ENCODE assay signal across 11 cellular contexts in the genomic region with DNA sequence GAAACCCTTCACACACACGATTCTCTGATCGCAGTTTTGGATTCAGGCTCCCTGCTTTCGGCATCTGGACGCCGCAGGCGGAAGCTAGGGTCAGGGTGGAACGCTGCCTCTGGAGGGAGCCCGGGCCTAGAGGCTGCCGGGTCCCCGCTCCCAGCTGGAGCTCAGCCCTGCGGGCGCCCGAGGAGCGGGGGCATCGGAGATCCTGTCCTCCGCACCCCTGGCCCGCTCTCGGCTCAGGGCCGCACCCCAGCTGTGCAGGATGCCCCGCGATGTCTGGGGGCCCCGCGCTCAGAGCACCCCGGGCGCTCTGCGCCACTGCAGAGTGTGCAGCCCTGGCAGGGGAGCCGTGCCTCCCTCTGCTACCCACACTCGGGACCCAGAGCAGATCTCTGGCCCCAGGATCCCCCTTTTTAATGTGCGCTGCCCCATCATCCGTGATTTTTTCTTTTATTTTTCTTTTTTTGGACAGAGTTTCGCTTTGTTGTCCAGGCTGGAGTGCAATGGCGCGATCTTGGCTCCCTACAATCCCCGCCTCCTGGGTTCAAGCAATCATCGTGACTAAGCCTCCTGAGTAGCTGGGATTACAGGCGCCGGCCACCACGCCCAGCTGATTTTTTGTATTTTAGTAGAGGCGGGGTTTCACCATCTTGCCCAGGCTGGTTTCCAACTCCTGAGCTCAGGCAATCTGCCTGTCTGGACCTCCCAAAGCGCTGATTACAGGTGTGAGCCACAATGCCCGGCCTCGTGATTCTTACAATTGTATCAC. TPM values are rescaled to one million over a fixed set of nuclear protein-coding genes. Genes with fewer than 3 reads are reported as not detected.
DNase-seq lines count a peak whose midpoint lies in the region; ATAC-seq, FAIRE-seq and TF ChIP-seq lines count a peak whose summit lies in the region.
"Had no signal": no experiment of that assay in that cellular context is flagged by ENCODE, and none has a peak within 500 bp of the region (broad histone marks: within the 10 kb centered on the region; RNA-seq: fewer than 3 reads in every experiment).

No MANE protein-coding gene starts in this region.

- H3K4me1 ChIP-seq in right atrium auricular region (peaks cover 0 to 13% of the 10 kb centered on the region in 2 donors), kidney (ENCODE audit: control insufficient read depth in 1 of 2, insufficient read depth in 1 of 2, low read depth in 1 of 2, low read length in 2 of 2) (no peaks in the 10 kb centered on the region), aorta (ENCODE audit: control insufficient read depth in 1 of 2, insufficient read depth in 2 of 2, low read length in 2 of 2) (no peaks in the 10 kb centered on the region)
- H3K4me1 ChIP-seq: testis had no signal

- FAIRE-seq in kidney (lab: Jason Lieb, UNC), result no peak

- no peaks in the 10 kb centered on the region for H3K9me3 ChIP-seq in right atrium auricular region
- H3K9me3 ChIP-seq in kidney (ENCODE audit: control insufficient read depth in 1 of 2, low read length in 2 of 2), result no peaks in the 10 kb centered on the region
- H3K9me3 ChIP-seq in aorta (ENCODE audit: control insufficient read depth, low read length), result no peaks in the 10 kb centered on the region
- H3K9me3 ChIP-seq: testis had no signal

- TF ChIP-seq CTCF in right atrium auricular region (IDR thresholded peaks at IDR 0.05), result no peak
- no peak for TF ChIP-seq CTCF in kidney (IDR thresholded peaks at IDR 0.05; ENCODE audit: borderline replicate concordance, extremely low read depth, insufficient read depth)

- H3K27ac ChIP-seq in right atrium auricular region (no peak overlapping the region), kidney (ENCODE audit: low read depth in 2 of 2, low read length in 2 of 2) (no peak overlapping the region), aorta (ENCODE audit: low read depth in 1 of 2, low read length in 2 of 2) (no peak overlapping the region)
- H3K27ac ChIP-seq: testis had no signal

- H3K4me3 ChIP-seq in right atrium auricular region (peak overlapping the region in 1 of 2 donors; percentile 37), kidney (ENCODE audit: low read length in 2 of 2) (no peak overlapping the region), aorta (ENCODE audit: low read length in 2 of 2) (no peak overlapping the region)

- H3K27me3 ChIP-seq in right atrium auricular region, result no peaks in the 10 kb centered on the region
- no peaks in the 10 kb centered on the region for H3K27me3 ChIP-seq in aorta (ENCODE audit: control insufficient read depth in 1 of 2, insufficient read depth in 2 of 2, low read length in 1 of 2)
- H3K27me3 ChIP-seq: testis had no signal

- H3K9ac ChIP-seq in kidney (ENCODE audit: low read length in 2 of 2), result no peak overlapping the region

- DNase-seq in Right ventricle myocardium inferior (ENCODE audit: missing footprints) (no peak), right atrium auricular region (ENCODE audit: low spot score) (no peak), astrocyte of the hippocampus (ENCODE audit: low read depth, low spot score) (peak; percentile 31), kidney (peak; percentile 51), aorta (no peak), NCI-H1694 (lab: John Stamatoyannopoulos, UW) (no peak)
- no peak for DNase-seq in activated effector memory CD4-positive, alpha-beta T cell treated with Interleukin-2 at 50 U/mL for 16 hours
- DNase-seq: NCI-H526 treated with DMSO at 0.1 percent for 48 hours, testis had no signal

- no peaks in the 10 kb centered on the region for H3K36me3 ChIP-seq in right atrium auricular region
- H3K36me3 ChIP-seq in kidney (ENCODE audit: control insufficient read depth in 1 of 2, insufficient read depth in 2 of 2, low read length in 2 of 2), result no peaks in the 10 kb centered on the region
- no peaks in the 10 kb centered on the region for H3K36me3 ChIP-seq in aorta (ENCODE audit: control insufficient read depth in 1 of 2, insufficient read depth in 2 of 2, low read length in 1 of 2)

- ATAC-seq in Right ventricle myocardium inferior, result peak; percentile 60
- peak; percentile 58 for ATAC-seq in aorta (ENCODE audit: low FRiP score)
- no peak for ATAC-seq in HG02973 (IDR thresholded peaks at IDR 0.05; ENCODE audit: unreplicated experiment)

- intact Hi-C loops in Right ventricle myocardium inferior (cut with DNase I), result no loop called here
- intact Hi-C loops in kidney (cut with DNase I), result no loop called here
- intact Hi-C loops in aorta (cut with DNase I), result no loop called here

- 27 to 37% methylated on average over 42 of the region's 42 CpGs for WGBS in aorta, 2 donors

RNA-seq across cellular contexts. Expression of gene TUBA3E, which starts 54.8 kb away (rescaled TPM):
- 80.0 TPM for total RNA-seq in Right ventricle myocardium inferior
- total RNA-seq in right atrium auricular region, result 1 to 10 TPM; 1.6 to 9.5 TPM
- total RNA-seq in kidney, result not detected
- not detected for polyA plus RNA-seq in kidney (ENCODE audit: insufficient read depth, low read depth, low replicate concordance)
- not detected for total RNA-seq in aorta
- 1 to 10 TPM in 1 of 2 donors, not detected in 1; 1.3 TPM for polyA plus RNA-seq in aorta
- total RNA-seq: skeletal muscle tissue had no signal

Comparison
In these comparisons a context has a peak if more than half of its experiments do, and no peak if none do; other contexts are left out.
1. DNase-seq: peak in astrocyte of the hippocampus (single experiment) and kidney (single experiment); none in Right ventricle myocardium inferior (single experiment), right atrium auricular region (single experiment), aorta (0 of 2), NCI-H1694 (single experiment) and activated effector memory CD4-positive, alpha-beta T cell treated with Interleukin-2 at 50 U/mL for 16 hours (single experiment).